Comparison of ENCODE assay signal across 18 cellular contexts in the genomic region with DNA sequence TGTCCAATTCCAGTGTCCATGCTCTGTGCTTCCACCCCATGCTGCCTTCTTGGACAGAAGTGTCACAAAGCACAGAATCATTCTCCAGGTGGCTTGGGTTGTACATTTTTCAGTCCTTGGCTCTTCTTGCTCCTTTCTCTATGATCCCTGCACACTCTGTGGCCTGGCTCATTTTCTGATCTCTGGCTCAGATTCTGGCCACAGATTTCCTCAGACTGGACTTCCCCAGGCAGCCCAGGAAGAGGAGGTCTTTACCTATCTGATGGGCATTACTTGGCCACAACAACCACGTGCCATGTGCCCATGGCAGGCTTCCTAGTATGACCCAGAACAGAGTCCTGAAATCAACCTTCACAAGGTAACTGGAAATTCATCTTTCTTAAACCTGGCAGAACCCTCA. TPM values are rescaled to one million over a fixed set of nuclear protein-coding genes. Genes with fewer than 3 reads are reported as not detected.
A peak's percentile ranks its signal among the peaks of the same experiment; 100 is the strongest.
DNase-seq lines count a peak whose midpoint lies in the region; ATAC-seq, FAIRE-seq and TF ChIP-seq lines count a peak whose summit lies in the region.
"Had no signal": no experiment of that assay in that cellular context is flagged by ENCODE, and none has a peak within 500 bp of the region (broad histone marks: within the 10 kb centered on the region; RNA-seq: fewer than 3 reads in every experiment).

No MANE protein-coding gene starts in this region.

- no peaks in the 10 kb centered on the region for H3K4me1 ChIP-seq in pancreas

- ATAC-seq in pancreas (peak; percentile 31 to 86 (median 60)), HG03565 (IDR thresholded peaks at IDR 0.05; ENCODE audit: unreplicated experiment) (no peak)

- H3K9me3 Mint-ChIP-seq in activated T-helper 2 cell treated with anti-CD3 and anti-CD28 coated beads, Interferon-gamma antibody, Interleukin-2, Interleukin-4, amounts not matched to agents 10 μg/mL and 5 μg/mL and 100 μg/mL, durations not matched to agents 14 hours and 24 hours and 36 hours, result peaks cover 8% of the 10 kb centered on the region

- DNase-seq in NK-92 treated with Interleukin-12 subunit alpha and Interleukin-12 subunit beta, amount 100 ng/mL, for 24 hours (lab: John Stamatoyannopoulos, UW), result peak; percentile 64
- DNase-seq in NK-92 (lab: John Stamatoyannopoulos, UW; ENCODE audit: unreplicated experiment) (no peak), RPMI7951 (ENCODE audit: low read depth) (peak; percentile 53), cerebellar cortex (ENCODE audit: low spot score) (peak; percentile 73), pancreas (peak in 2 of 6 donors; percentile 17 to 36)
- no peak for DNase-seq in activated T-helper 2 cell treated with anti-CD3 and anti-CD28 coated beads, Interferon-gamma antibody, Interleukin-2, Interleukin-4, amounts not matched to agents 10 μg/mL and 5 μg/mL and 100 μg/mL, durations not matched to agents 14 hours and 24 hours and 36 hours (ENCODE audit: low spot score)
- no peak for DNase-seq in activated effector memory CD4-positive, alpha-beta T cell treated with Interleukin-2 at 50 U/mL for 16 hours
- DNase-seq: COR-L47, H7, Karpas-422, NCI-H187 treated with DMSO at 0.1 percent for 48 hours, NCI-H2171 treated with DMSO at 0.1 percent for 48 hours, NCI-H510A, NCI-H82, RPMI8226 had no signal

- TF ChIP-seq CTCF in pancreas (IDR thresholded peaks at IDR 0.05), result no peak

- WGBS in pancreas, 2 donors, result 38 to 48% methylated on average over 1 of the region's 1 CpG

- no peak overlapping the region for H3K27ac Mint-ChIP-seq in activated T-helper 2 cell treated with anti-CD3 and anti-CD28 coated beads, Interferon-gamma antibody, Interleukin-2, Interleukin-4, amounts not matched to agents 10 μg/mL and 5 μg/mL and 100 μg/mL, durations not matched to agents 14 hours and 24 hours and 36 hours

- no peak overlapping the region for H3K27ac ChIP-seq in pancreas
- H3K27ac ChIP-seq: 22Rv1; BLaER1 treated with 17β-estradiol and CSF1 and Interleukin-3, amounts not matched to agents 10 nM and 100 nM had no signal

- no peaks in the 10 kb centered on the region for H3K27me3 Mint-ChIP-seq in activated T-helper 2 cell treated with anti-CD3 and anti-CD28 coated beads, Interferon-gamma antibody, Interleukin-2, Interleukin-4, amounts not matched to agents 10 μg/mL and 5 μg/mL and 100 μg/mL, durations not matched to agents 14 hours and 24 hours and 36 hours (ENCODE audit: low read depth)

- H3K9me3 ChIP-seq in pancreas, result no peaks in the 10 kb centered on the region

- intact Hi-C loops in pancreas (cut with DNase I), result no loop called here
- intact Hi-C loops in activated T-helper 2 cell treated with anti-CD3 and anti-CD28 coated beads, Interferon-gamma antibody, Interleukin-2, Interleukin-4, amounts not matched to agents 10 μg/mL and 5 μg/mL and 100 μg/mL, durations not matched to agents 14 hours and 24 hours and 36 hours (cut with micrococcal nuclease), result loop anchor here (5.0 kb wide), 1 partner anchor 44 kb away; no protein-coding TSS in a partner anchor

- no peak for FAIRE-seq in pancreas (lab: Jason Lieb, UNC)

- peaks cover 24% of the 10 kb centered on the region for H3K36me3 Mint-ChIP-seq in activated T-helper 2 cell treated with anti-CD3 and anti-CD28 coated beads, Interferon-gamma antibody, Interleukin-2, Interleukin-4, amounts not matched to agents 10 μg/mL and 5 μg/mL and 100 μg/mL, durations not matched to agents 14 hours and 24 hours and 36 hours (ENCODE audit: low read depth)

- peaks cover 68% of the 10 kb centered on the region for H3K4me1 Mint-ChIP-seq in activated T-helper 2 cell treated with anti-CD3 and anti-CD28 coated beads, Interferon-gamma antibody, Interleukin-2, Interleukin-4, amounts not matched to agents 10 μg/mL and 5 μg/mL and 100 μg/mL, durations not matched to agents 14 hours and 24 hours and 36 hours (ENCODE audit: low read depth)

- no peaks in the 10 kb centered on the region for H3K36me3 ChIP-seq in pancreas
- H3K36me3 ChIP-seq: BLaER1 treated with 17β-estradiol and CSF1 and Interleukin-3, amounts not matched to agents 10 nM and 100 nM had no signal

- no peak overlapping the region for H3K4me3 ChIP-seq in pancreas
- H3K4me3 ChIP-seq: BLaER1 treated with 17β-estradiol and CSF1 and Interleukin-3, amounts not matched to agents 10 nM and 100 nM had no signal

- H3K27me3 ChIP-seq in pancreas, result no peaks in the 10 kb centered on the region
- H3K27me3 ChIP-seq: BLaER1 treated with 17β-estradiol and CSF1 and Interleukin-3, amounts not matched to agents 10 nM and 100 nM had no signal

- H3K4me3 Mint-ChIP-seq in activated T-helper 2 cell treated with anti-CD3 and anti-CD28 coated beads, Interferon-gamma antibody, Interleukin-2, Interleukin-4, amounts not matched to agents 10 μg/mL and 5 μg/mL and 100 μg/mL, durations not matched to agents 14 hours and 24 hours and 36 hours (ENCODE audit: low read depth), result no peak overlapping the region

RNA-seq across cellular contexts. Expression of gene SYTL2, which starts 27.2 kb away (rescaled TPM):
- total RNA-seq in RPMI7951 (2014; rRNA removed; shearing (Covaris generic)), result 57.0 and 66.0 TPM in 2 replicates
- total RNA-seq in pancreas, result 10 to 100 TPM in 1 of 6 donors, 1 to 10 TPM in 5; 2.8 to 12.2 (median 4.1) TPM
- polyA plus RNA-seq in pancreas, result 1 to 10 TPM; 2.5 to 4.1 TPM
- total RNA-seq in activated T-helper 2 cell treated with anti-CD3 and anti-CD28 coated beads, Interferon-gamma antibody, Interleukin-2, Interleukin-4, amounts not matched to agents 10 μg/mL and 5 μg/mL and 100 μg/mL, durations not matched to agents 14 hours and 24 hours and 36 hours, result 16.0 and 17.3 TPM in 2 replicates

Comparison
In these comparisons a context has a peak if more than half of its experiments do, and no peak if none do; other contexts are left out.
1. DNase-seq: peak in NK-92 treated with Interleukin-12 subunit alpha and Interleukin-12 subunit beta, amount 100 ng/mL, for 24 hours (single experiment), RPMI7951 (single experiment) and cerebellar cortex (single experiment); none in NK-92 (single experiment), activated T-helper 2 cell treated with anti-CD3 and anti-CD28 coated beads, Interferon-gamma antibody, Interleukin-2, Interleukin-4, amounts not matched to agents 10 μg/mL and 5 μg/mL and 100 μg/mL, durations not matched to agents 14 hours and 24 hours and 36 hours (single experiment) and activated effector memory CD4-positive, alpha-beta T cell treated with Interleukin-2 at 50 U/mL for 16 hours (single experiment).